In genomic region chr20:3783068-3783489, GRCh38 we compare ENCODE assay signal across 14 cellular contexts. TPM values are rescaled to one million over a fixed set of nuclear protein-coding genes. Genes with fewer than 3 reads are reported as not detected.
DNase-seq lines count a peak whose midpoint lies in the region; ATAC-seq, FAIRE-seq and TF ChIP-seq lines count a peak whose summit lies in the region.
"Had no signal": no experiment of that assay in that cellular context is flagged by ENCODE, and none has a peak within 500 bp of the region (broad histone marks: within the 10 kb centered on the region; RNA-seq: fewer than 3 reads in every experiment).

No MANE protein-coding gene starts in this region.

- DNase-seq in CD4-positive, CD25-positive, alpha-beta regulatory T cell = no peak
- DNase-seq in ELF-1 (ENCODE audit: low read depth, low spot score) = peak; percentile 47
- no peak for DNase-seq in K562 (ENCODE audit: extremely low read depth in 1 of 4, low spot score in 3 of 4)
- no peak for DNase-seq in neural progenitor cell (ENCODE audit: low spot score)
- DNase-seq: activated CD4-positive, alpha-beta T cell treated with anti-CD3 and anti-CD28 coated beads, Interleukin-2, amount 50 U/mL, for 1 hour; activated naive CD4-positive, alpha-beta T cell treated with Interleukin-2 at 50 U/mL for 16 hours; gastrocnemius medialis; MM.1S; NCI-H526 treated with DMSO at 0.1 percent for 48 hours; stimulated activated CD4-positive, alpha-beta T cell treated with anti-CD3 and anti-CD28 coated beads, Interleukin-1b, Interleukin-23, amount 100 ng/mL, for 48 hours; stimulated activated naive CD4-positive, alpha-beta T cell treated with Interleukin-2 at 50 U/mL for 16 hours had no signal

- no peaks in the 10 kb centered on the region for H3K9me3 Mint-ChIP-seq in CD4-positive, CD25-positive, alpha-beta regulatory T cell
- no peaks in the 10 kb centered on the region for H3K9me3 Mint-ChIP-seq in neural progenitor cell

- no peaks in the 10 kb centered on the region for H3K9me3 ChIP-seq in CD4-positive, CD25-positive, alpha-beta regulatory T cell (ENCODE audit: control insufficient read depth in 2 of 2, low read length in 2 of 2)
- no peaks in the 10 kb centered on the region for H3K9me3 ChIP-seq in K562 (replicated peaks; ENCODE audit: control insufficient read depth, insufficient read depth, low read depth, low read length)
- no peaks in the 10 kb centered on the region for H3K9me3 ChIP-seq in neural progenitor cell (ENCODE audit: low read depth)
- H3K9me3 ChIP-seq: gastrocnemius medialis had no signal

- TF ChIP-seq EP300 in K562 (IDR thresholded peaks at IDR 0.05; ENCODE audit: low read length) = no peak

- H3K27ac ChIP-seq in CD4-positive, CD25-positive, alpha-beta regulatory T cell (ENCODE audit: insufficient read depth, low read length, poor library complexity, severe bottlenecking) = no peak overlapping the region
- H3K27ac ChIP-seq in K562 (ENCODE audit: extremely low read depth, low read depth, low read length) = no peak overlapping the region
- H3K27ac ChIP-seq in neural progenitor cell = no peak overlapping the region

- peak overlapping the region in 1 of 2 experiments; percentile 35; a peak in 2 of 4 replicates for H3K9ac ChIP-seq in K562 (ENCODE audit: insufficient read depth in 1 of 2, low read depth in 2 of 2, low read length in 2 of 2)
- H3K9ac ChIP-seq in neural progenitor cell = no peak overlapping the region

- no peak for TF ChIP-seq CTCF in K562 (IDR thresholded peaks at IDR 0.05 in 2 of 3, conservative IDR thresholded peaks at IDR 0.05 in 1 of 3; ENCODE audit: insufficient read depth in 2 of 3, low read depth in 1 of 3, low read length in 3 of 3)
- no peak for TF ChIP-seq CTCF in neural progenitor cell (IDR thresholded peaks at IDR 0.05)

- intact Hi-C loops in K562 (cut with micrococcal nuclease) = loop anchor here (10.0 kb wide), 2 partner anchors 108 to 412 kb away; no protein-coding TSS in a partner anchor

- H4K20me1 ChIP-seq in K562 (replicated peaks; ENCODE audit: control insufficient read depth, insufficient read depth, low read length) (peaks cover 6% of the 10 kb centered on the region), neural progenitor cell (ENCODE audit: low read depth) (peaks cover 36% of the 10 kb centered on the region)

- peaks cover 40% of the 10 kb centered on the region for H3K4me1 ChIP-seq in CD4-positive, CD25-positive, alpha-beta regulatory T cell (ENCODE audit: control insufficient read depth, insufficient read depth, low read length, poor library complexity, severe bottlenecking)
- H3K4me1 ChIP-seq in K562 (replicated peaks in 1 of 2; ENCODE audit: control insufficient read depth in 2 of 2, insufficient read depth in 2 of 2, low read length in 2 of 2) = peaks cover 8 to 45% of the 10 kb centered on the region in 2 experiments; a peak in 3 of 5 replicates
- peaks cover 8% of the 10 kb centered on the region for H3K4me1 ChIP-seq in neural progenitor cell

- no peaks in the 10 kb centered on the region for H3K36me3 Mint-ChIP-seq in CD4-positive, CD25-positive, alpha-beta regulatory T cell
- H3K36me3 Mint-ChIP-seq in neural progenitor cell = peaks cover 9% of the 10 kb centered on the region

- TF ChIP-seq POLR2A in K562 (conservative IDR thresholded peaks at IDR 0.05) = no peak

- peaks cover 6 to 65% (median 27%) of the 10 kb centered on the region in 4 donors for H3K4me1 Mint-ChIP-seq in CD4-positive, CD25-positive, alpha-beta regulatory T cell
- H3K4me1 Mint-ChIP-seq in neural progenitor cell = peaks cover 29% of the 10 kb centered on the region

- in situ Hi-C loops in K562 (cut with MboI) = no loop called here

- no peak overlapping the region for H3K4me3 ChIP-seq in CD4-positive, CD25-positive, alpha-beta regulatory T cell (ENCODE audit: low read depth, low read length)
- H3K4me3 ChIP-seq in K562 (no peak overlapping the region), neural progenitor cell (no peak overlapping the region)
- H3K4me3 ChIP-seq: gastrocnemius medialis had no signal

- BruUV-seq in K562 (replicated peaks; lab: Mats Ljungman, UMichigan) = no TSS peak

- H2AFZ ChIP-seq in K562 (ENCODE audit: low read depth, low read length) = no peak overlapping the region
- H2AFZ ChIP-seq in neural progenitor cell (replicated peaks) = no peak overlapping the region

- peak overlapping the region; percentile 16 to 86 (median 52) for H3K4me3 Mint-ChIP-seq in CD4-positive, CD25-positive, alpha-beta regulatory T cell
- peak overlapping the region; percentile 43 for H3K4me3 Mint-ChIP-seq in neural progenitor cell

- no peaks in the 10 kb centered on the region for H3K36me3 ChIP-seq in CD4-positive, CD25-positive, alpha-beta regulatory T cell (ENCODE audit: control insufficient read depth, insufficient read depth, low read length)
- H3K36me3 ChIP-seq in K562 (ENCODE audit: control insufficient read depth, insufficient read depth, low read length) = peaks cover 21% of the 10 kb centered on the region; the same call in 1 of the 3 replicates
- H3K36me3 ChIP-seq in neural progenitor cell = no peaks in the 10 kb centered on the region
- H3K36me3 ChIP-seq: gastrocnemius medialis had no signal

- H3F3A ChIP-seq in neural progenitor cell (ENCODE audit: low read depth) = peaks cover 22% of the 10 kb centered on the region

- H3K4me2 ChIP-seq in K562 (ENCODE audit: insufficient read depth, low read length) (no peak overlapping the region), neural progenitor cell (no peak overlapping the region)

- H3K27ac Mint-ChIP-seq in CD4-positive, CD25-positive, alpha-beta regulatory T cell = peak overlapping the region in 2 of 3 donors; percentile 69 to 79
- H3K27ac Mint-ChIP-seq in neural progenitor cell = no peak overlapping the region

- CTCF ChIA-PET in K562 (lab: Yijun Ruan, JAX; ENCODE audit: low intra/inter-chr PET ratio) = no interaction called here

- no peak for TF ChIP-seq RAD21 in K562 (CRISPR knock-in tag; conservative IDR thresholded peaks at IDR 0.05 in 1 of 2, IDR thresholded peaks at IDR 0.05 in 1 of 2)

- POLR2A ChIA-PET in K562 (lab: Yijun Ruan, JAX) = interaction anchor here (0.7 to 1.7 kb wide), 3 partner anchors 16 to 86 kb away, joined by 3 to 4 read pairs (median 3); partner anchors contain the start of gene ADISSP

- no CpG with 5 or more reads among the region's 2 CpGs for WGBS in K562 (ENCODE audit: insufficient coverage, low coverage, missing lambda C conversion rate)

- H3K79me2 ChIP-seq in K562 (ENCODE audit: control insufficient read depth, insufficient read depth, low read length) (peaks cover 31% of the 10 kb centered on the region), neural progenitor cell (ENCODE audit: low read depth) (peaks cover 21% of the 10 kb centered on the region)

- FAIRE-seq in K562 (lab: Jason Lieb, UNC) = no peak

- H3K9me1 ChIP-seq in K562 (ENCODE audit: control insufficient read depth, insufficient read depth, low read length) = no peaks in the 10 kb centered on the region

- peaks cover 6% of the 10 kb centered on the region for H3K27me3 Mint-ChIP-seq in CD4-positive, CD25-positive, alpha-beta regulatory T cell
- H3K27me3 Mint-ChIP-seq in neural progenitor cell (ENCODE audit: insufficient read depth, low read depth) = peaks cover 27% of the 10 kb centered on the region

- no peaks in the 10 kb centered on the region for H3K27me3 ChIP-seq in CD4-positive, CD25-positive, alpha-beta regulatory T cell (ENCODE audit: control insufficient read depth, insufficient read depth, low read length)
- H3K27me3 ChIP-seq in K562 (ENCODE audit: control insufficient read depth in 2 of 2, insufficient read depth in 2 of 2, low read length in 2 of 2) = no peaks in the 10 kb centered on the region
- peaks cover 53% of the 10 kb centered on the region for H3K27me3 ChIP-seq in neural progenitor cell

- no peak for ATAC-seq in CD4-positive, CD25-positive, alpha-beta regulatory T cell (ENCODE audit: low read depth in 2 of 2)
- ATAC-seq in K562 = no peak
- ATAC-seq in HG03045 (IDR thresholded peaks at IDR 0.05; ENCODE audit: unreplicated experiment) = no peak
- no peak for ATAC-seq in GM19328 (IDR thresholded peaks at IDR 0.05; ENCODE audit: unreplicated experiment)
- ATAC-seq in GM18873 (IDR thresholded peaks at IDR 0.05; ENCODE audit: low FRiP score, unreplicated experiment) = no peak
- ATAC-seq: gastrocnemius medialis had no signal

RNA-seq across cellular contexts. Expression of gene SPEF1, which starts 1.8 kb away (rescaled TPM):
- total RNA-seq in CD4-positive, CD25-positive, alpha-beta regulatory T cell = not detected
- not detected for polyA plus RNA-seq in CD4-positive, CD25-positive, alpha-beta regulatory T cell
- total RNA-seq in K562 (2011; cell fraction: chromatin; rRNA removed; ENCODE audit: low replicate concordance) = 0.23 TPM in 1 of 2 replicates, not detected in the other
- 0.26 TPM in 1 of 2 replicates, not detected in the other for total RNA-seq in K562 (2011; cell fraction: nucleolus; rRNA removed)
- total RNA-seq in K562 (2011; cell fraction: nucleoplasm; rRNA removed) = not detected in 2 replicates
- total RNA-seq in K562 (2014; rRNA removed) = not detected in 2 replicates
- not detected in 2 replicates for total RNA-seq in K562 (2014; rRNA removed; fragmentation: Illumina TruSeq; extraction: Trizol)
- not detected in 2 replicates for total RNA-seq in K562 (2015; rRNA removed; fragmentation: Illumina TruSeq; extraction: Trizol)
- total RNA-seq in K562 (2021) = not detected in 2 replicates
- polyA plus RNA-seq in K562 (2011; rRNA removed) = 0.04 TPM in 1 of 2 replicates, not detected in the other
- polyA plus RNA-seq in K562 (2011; cell fraction: cytosol; rRNA removed) = 0.06 TPM in 1 of 2 replicates, not detected in the other
- polyA plus RNA-seq in K562 (2011; cell fraction: nucleus; rRNA removed) = 0.08 and 0.24 TPM in 2 replicates
- 0.04 TPM in 1 of 2 replicates, not detected in the other for polyA plus RNA-seq in K562 (2012)
- not detected in 2 replicates for polyA plus RNA-seq in K562 (2014; fragmentation: Illumina TruSeq; extraction: Trizol)
- not detected for polyA plus RNA-seq in K562 (2014; fragmentation: Nextera tagmentation; extraction: Ambion mirVana)
- polyA plus RNA-seq in K562 (2014; rRNA removed) = not detected in 2 replicates
- not detected in 2 replicates for polyA minus RNA-seq in K562 (2011; rRNA and poly(A)+ RNA removed)
- not detected in 2 replicates for polyA minus RNA-seq in K562 (2011; cell fraction: cytosol; rRNA and poly(A)+ RNA removed)
- polyA minus RNA-seq in K562 (2011; cell fraction: nucleus; rRNA and poly(A)+ RNA removed) = 0.27 TPM in 1 of 2 replicates, not detected in the other
- 0.34 and 1.2 TPM in 2 replicates for total RNA-seq in neural progenitor cell (ENCODE audit: low replicate concordance)
- total RNA-seq: gastrocnemius medialis had no signal

RNA-seq across cellular contexts. Expression of gene CENPB, which starts 3.5 kb away (rescaled TPM):
- 38.5 TPM for total RNA-seq in CD4-positive, CD25-positive, alpha-beta regulatory T cell
- polyA plus RNA-seq in CD4-positive, CD25-positive, alpha-beta regulatory T cell = 1 to 10 TPM; 1.2 to 1.9 (median 1.5) TPM
- 5.7 and 16.6 TPM in 2 replicates for total RNA-seq in K562 (2011; cell fraction: chromatin; rRNA removed; ENCODE audit: low replicate concordance)
- total RNA-seq in K562 (2011; cell fraction: nucleolus; rRNA removed) = 24.5 and 25.4 TPM in 2 replicates
- 11.9 and 14.2 TPM in 2 replicates for total RNA-seq in K562 (2011; cell fraction: nucleoplasm; rRNA removed)
- total RNA-seq in K562 (2014; rRNA removed) (59.3 and 78.6 TPM in 2 replicates), K562 (2014; rRNA removed; fragmentation: Illumina TruSeq; extraction: Trizol) (11.4 and 15.0 TPM in 2 replicates), K562 (2015; rRNA removed; fragmentation: Illumina TruSeq; extraction: Trizol) (36.0 and 36.5 TPM in 2 replicates), K562 (2021) (61.7 and 70.8 TPM in 2 replicates), neural progenitor cell (ENCODE audit: low replicate concordance) (5.0 and 28.9 TPM in 2 replicates)
- polyA plus RNA-seq in K562 (2011; rRNA removed) (12.7 and 14.7 TPM in 2 replicates), K562 (2014; fragmentation: Illumina TruSeq; extraction: Trizol) (24.9 and 30.8 TPM in 2 replicates), K562 (2014; fragmentation: Nextera tagmentation; extraction: Ambion mirVana) (under 1 TPM; 0.17 to 0.20 TPM), K562 (2014; rRNA removed) (26.1 and 28.9 TPM in 2 replicates)
- 17.4 and 30.9 TPM in 2 replicates for polyA plus RNA-seq in K562 (2011; cell fraction: cytosol; rRNA removed)
- 9.2 and 12.8 TPM in 2 replicates for polyA plus RNA-seq in K562 (2011; cell fraction: nucleus; rRNA removed)
- polyA plus RNA-seq in K562 (2012) = 40.5 and 47.1 TPM in 2 replicates
- 26.8 and 27.1 TPM in 2 replicates for polyA minus RNA-seq in K562 (2011; rRNA and poly(A)+ RNA removed)
- 27.7 and 39.7 TPM in 2 replicates for polyA minus RNA-seq in K562 (2011; cell fraction: cytosol; rRNA and poly(A)+ RNA removed)
- 8.3 and 14.2 TPM in 2 replicates for polyA minus RNA-seq in K562 (2011; cell fraction: nucleus; rRNA and poly(A)+ RNA removed)

RNA-seq across cellular contexts. Expression of gene CDC25B, which starts 13.0 kb away (rescaled TPM):
- 310 TPM for total RNA-seq in CD4-positive, CD25-positive, alpha-beta regulatory T cell
- 10 to 100 TPM; 39.7 to 48.4 (median 47.0) TPM for polyA plus RNA-seq in CD4-positive, CD25-positive, alpha-beta regulatory T cell
- total RNA-seq in K562 (2011; cell fraction: chromatin; rRNA removed; ENCODE audit: low replicate concordance) = 36.8 and 73.0 TPM in 2 replicates
- total RNA-seq in K562 (2011; cell fraction: nucleolus; rRNA removed) = 29.3 and 39.4 TPM in 2 replicates
- total RNA-seq in K562 (2011; cell fraction: nucleoplasm; rRNA removed) = 29.4 and 38.9 TPM in 2 replicates
- total RNA-seq in K562 (2014; rRNA removed) (11.5 and 16.1 TPM in 2 replicates), K562 (2014; rRNA removed; fragmentation: Illumina TruSeq; extraction: Trizol) (5.9 and 7.2 TPM in 2 replicates), K562 (2015; rRNA removed; fragmentation: Illumina TruSeq; extraction: Trizol) (7.8 and 9.3 TPM in 2 replicates), K562 (2021) (31.4 and 35.7 TPM in 2 replicates), neural progenitor cell (ENCODE audit: low replicate concordance) (9.3 and 22.9 TPM in 2 replicates)
- polyA plus RNA-seq in K562 (2011; rRNA removed) (9.5 and 25.1 TPM in 2 replicates), K562 (2014; fragmentation: Illumina TruSeq; extraction: Trizol) (25.8 and 30.6 TPM in 2 replicates), K562 (2014; fragmentation: Nextera tagmentation; extraction: Ambion mirVana) (1 to 10 TPM; 2.3 to 3.1 TPM), K562 (2014; rRNA removed) (22.9 and 26.3 TPM in 2 replicates)
- polyA plus RNA-seq in K562 (2011; cell fraction: cytosol; rRNA removed) = 23.7 and 24.0 TPM in 2 replicates
- polyA plus RNA-seq in K562 (2011; cell fraction: nucleus; rRNA removed) = 72.5 and 91.0 TPM in 2 replicates
- polyA plus RNA-seq in K562 (2012) = 30.3 and 35.0 TPM in 2 replicates
- 8.0 and 11.6 TPM in 2 replicates for polyA minus RNA-seq in K562 (2011; rRNA and poly(A)+ RNA removed)
- 14.5 and 27.7 TPM in 2 replicates for polyA minus RNA-seq in K562 (2011; cell fraction: cytosol; rRNA and poly(A)+ RNA removed)
- polyA minus RNA-seq in K562 (2011; cell fraction: nucleus; rRNA and poly(A)+ RNA removed) = 9.7 and 15.1 TPM in 2 replicates

RNA-seq across cellular contexts. Expression of gene ADISSP, which starts 15.5 kb away (rescaled TPM):
- total RNA-seq in CD4-positive, CD25-positive, alpha-beta regulatory T cell = 14.8 TPM
- polyA plus RNA-seq in CD4-positive, CD25-positive, alpha-beta regulatory T cell = 10 to 100 TPM; 19.3 to 25.5 (median 22.1) TPM
- 2.9 and 14.4 TPM in 2 replicates for total RNA-seq in K562 (2011; cell fraction: chromatin; rRNA removed; ENCODE audit: low replicate concordance)
- 19.0 and 21.1 TPM in 2 replicates for total RNA-seq in K562 (2011; cell fraction: nucleolus; rRNA removed)
- total RNA-seq in K562 (2011; cell fraction: nucleoplasm; rRNA removed) = 11.5 and 13.1 TPM in 2 replicates
- total RNA-seq in K562 (2014; rRNA removed) (65.7 and 101 TPM in 2 replicates), K562 (2014; rRNA removed; fragmentation: Illumina TruSeq; extraction: Trizol) (12.2 and 16.3 TPM in 2 replicates), K562 (2015; rRNA removed; fragmentation: Illumina TruSeq; extraction: Trizol) (34.5 and 35.8 TPM in 2 replicates), K562 (2021) (70.6 and 79.9 TPM in 2 replicates), neural progenitor cell (ENCODE audit: low replicate concordance) (17.6 and 42.8 TPM in 2 replicates)
- polyA plus RNA-seq in K562 (2011; rRNA removed) (22.8 and 42.8 TPM in 2 replicates), K562 (2014; fragmentation: Illumina TruSeq; extraction: Trizol) (23.4 and 63.9 TPM in 2 replicates), K562 (2014; fragmentation: Nextera tagmentation; extraction: Ambion mirVana) (1 to 10 TPM; 1.4 to 4.9 TPM), K562 (2014; rRNA removed) (37.2 and 53.4 TPM in 2 replicates)
- 58.3 and 121 TPM in 2 replicates for polyA plus RNA-seq in K562 (2011; cell fraction: cytosol; rRNA removed)
- 36.6 TPM in 2 replicates for polyA plus RNA-seq in K562 (2011; cell fraction: nucleus; rRNA removed)
- polyA plus RNA-seq in K562 (2012) = 27.7 and 47.5 TPM in 2 replicates
- 11.5 and 16.8 TPM in 2 replicates for polyA minus RNA-seq in K562 (2011; rRNA and poly(A)+ RNA removed)
- polyA minus RNA-seq in K562 (2011; cell fraction: cytosol; rRNA and poly(A)+ RNA removed) = 37.8 and 38.8 TPM in 2 replicates
- 6.7 and 13.6 TPM in 2 replicates for polyA minus RNA-seq in K562 (2011; cell fraction: nucleus; rRNA and poly(A)+ RNA removed)

RNA-seq across cellular contexts. Expression of gene AP5S1, which starts 37.3 kb away (rescaled TPM):
- total RNA-seq in CD4-positive, CD25-positive, alpha-beta regulatory T cell = 10.5 TPM
- polyA plus RNA-seq in CD4-positive, CD25-positive, alpha-beta regulatory T cell = 10 to 100 TPM; 18.7 to 22.2 (median 20.4) TPM
- total RNA-seq in K562 (2011; cell fraction: chromatin; rRNA removed; ENCODE audit: low replicate concordance) = 5.9 and 16.6 TPM in 2 replicates
- total RNA-seq in K562 (2011; cell fraction: nucleolus; rRNA removed) = 13.9 and 14.5 TPM in 2 replicates
- total RNA-seq in K562 (2011; cell fraction: nucleoplasm; rRNA removed) = 11.4 and 14.7 TPM in 2 replicates
- total RNA-seq in K562 (2014; rRNA removed) = 8.8 and 12.4 TPM in 2 replicates
- total RNA-seq in K562 (2014; rRNA removed; fragmentation: Illumina TruSeq; extraction: Trizol) = 2.1 and 2.6 TPM in 2 replicates
- total RNA-seq in K562 (2015; rRNA removed; fragmentation: Illumina TruSeq; extraction: Trizol) = 5.6 and 5.7 TPM in 2 replicates
- total RNA-seq in K562 (2021) = 8.4 and 8.5 TPM in 2 replicates
- 3.0 and 5.5 TPM in 2 replicates for polyA plus RNA-seq in K562 (2011; rRNA removed)
- polyA plus RNA-seq in K562 (2011; cell fraction: cytosol; rRNA removed) = 5.5 and 8.1 TPM in 2 replicates
- 4.9 TPM in 2 replicates for polyA plus RNA-seq in K562 (2011; cell fraction: nucleus; rRNA removed)
- polyA plus RNA-seq in K562 (2012) = 7.3 and 8.8 TPM in 2 replicates
- 4.4 and 7.7 TPM in 2 replicates for polyA plus RNA-seq in K562 (2014; fragmentation: Illumina TruSeq; extraction: Trizol)
- polyA plus RNA-seq in K562 (2014; fragmentation: Nextera tagmentation; extraction: Ambion mirVana) = 1 to 10 TPM; 3.0 to 3.1 TPM
- 4.7 and 4.8 TPM in 2 replicates for polyA plus RNA-seq in K562 (2014; rRNA removed)
- polyA minus RNA-seq in K562 (2011; rRNA and poly(A)+ RNA removed) = 2.5 and 3.7 TPM in 2 replicates
- polyA minus RNA-seq in K562 (2011; cell fraction: cytosol; rRNA and poly(A)+ RNA removed) = 6.5 and 8.3 TPM in 2 replicates
- 4.0 and 4.6 TPM in 2 replicates for polyA minus RNA-seq in K562 (2011; cell fraction: nucleus; rRNA and poly(A)+ RNA removed)
- 1.2 and 3.4 TPM in 2 replicates for total RNA-seq in neural progenitor cell (ENCODE audit: low replicate concordance)
